Comparison of ENCODE assay signal across 29 cellular contexts in genomic region chr11:79262221-79262620, GRCh38.
DNase-seq lines count a peak whose midpoint lies in the region; ATAC-seq, FAIRE-seq and TF ChIP-seq lines count a peak whose summit lies in the region.
"Had no signal": no experiment of that assay in that cellular context is flagged by ENCODE, and none has a peak within 500 bp of the region (broad histone marks: within the 10 kb centered on the region; RNA-seq: fewer than 3 reads in every experiment).

No MANE protein-coding gene starts in this region.

- TF ChIP-seq CTCF in left ventricle myocardium inferior (IDR thresholded peaks at IDR 0.05; ENCODE audit: borderline replicate concordance): no peak
- TF ChIP-seq CTCF in tibial nerve (IDR thresholded peaks at IDR 0.05): no peak

- H3K27ac ChIP-seq in left ventricle myocardium inferior (replicated peaks) (peak overlapping the region; percentile 64), tibial nerve (no peak overlapping the region)
- H3K27ac ChIP-seq: 22Rv1, esophagus squamous epithelium, KMS-11, pancreas, suprapubic skin had no signal

- 65 to 72% methylated on average over 4 of the region's 4 CpGs for WGBS in tibial nerve, 2 donors

- TF ChIP-seq EP300 in tibial nerve (IDR thresholded peaks at IDR 0.05): no peak

- peak; percentile 75 for ATAC-seq in Right ventricle myocardium inferior
- no peak for ATAC-seq in HG03571 (IDR thresholded peaks at IDR 0.05; ENCODE audit: unreplicated experiment)
- ATAC-seq in GM21723 (IDR thresholded peaks at IDR 0.05; ENCODE audit: unreplicated experiment): no peak
- ATAC-seq: HCT116; stimulated activated memory B cell treated with anti-CD40 and anti-IgM and Interleukin-4, amounts not matched to agents 10 μg/mL and 1 μg/mL and 100 μg/mL, for 72 hours had no signal

- H3K9me3 ChIP-seq in left ventricle myocardium inferior (replicated peaks): no peaks in the 10 kb centered on the region
- H3K9me3 ChIP-seq in tibial nerve: no peaks in the 10 kb centered on the region
- H3K9me3 ChIP-seq in MG63: no peaks in the 10 kb centered on the region
- H3K9me3 ChIP-seq: esophagus squamous epithelium, pancreas, suprapubic skin had no signal

- no peak for DNase-seq in Right ventricle myocardium inferior (ENCODE audit: missing footprints)
- no peak for DNase-seq in cardiac septum (ENCODE audit: low spot score)
- DNase-seq in left ventricle myocardium inferior: no peak
- DNase-seq in tibial nerve (ENCODE audit: low spot score in 2 of 2): no peak
- DNase-seq in MG63: no peak
- DNase-seq: activated CD4-positive, alpha-beta T cell treated with anti-CD3 and anti-CD28 coated beads, Interleukin-2, amount 10 ng/mL, durations not matched to agents 7 days and 5 days; activated gamma-delta T cell; activated naive CD8-positive, alpha-beta T cell treated with anti-CD3 and anti-CD28 coated beads, Interleukin-2, amount 10 ng/mL, durations not matched to agents 7 days and 5 days; activated T-cell treated with anti-CD3 and anti-CD28 coated beads, Interleukin-2, amount 50 U/mL, for 24 hours; central memory CD4-positive, alpha-beta T cell; DMS53; esophagus squamous epithelium; NCI-H1417 treated with DMSO at 0.1 percent for 48 hours; NCI-H345; nephron progenitor cell; pancreas; retina; stimulated activated CD4-positive, alpha-beta T cell treated with anti-CD3 and anti-CD28 coated beads, Interleukin-4, amount 100 ng/mL, for 24 hours had no signal

- H3K4me1 ChIP-seq in left ventricle myocardium inferior (no peaks in the 10 kb centered on the region), tibial nerve (no peaks in the 10 kb centered on the region)
- H3K4me1 ChIP-seq: pancreas, suprapubic skin had no signal

- H3K36me3 ChIP-seq in left ventricle myocardium inferior: no peaks in the 10 kb centered on the region
- no peaks in the 10 kb centered on the region for H3K36me3 ChIP-seq in tibial nerve
- no peaks in the 10 kb centered on the region for H3K36me3 ChIP-seq in MG63
- H3K36me3 ChIP-seq: esophagus squamous epithelium, pancreas, suprapubic skin had no signal

- peak; percentile 94 for FAIRE-seq in endometrium (lab: Jason Lieb, UNC)
- FAIRE-seq: G401.6, keratinocyte, pancreas had no signal

- intact Hi-C loops in Right ventricle myocardium inferior (cut with DNase I): no loop called here
- intact Hi-C loops in cardiac septum (cut with DNase I): no loop called here
- intact Hi-C loops in left ventricle myocardium inferior (cut with micrococcal nuclease): no loop called here

- no peaks in the 10 kb centered on the region for H3K27me3 ChIP-seq in left ventricle myocardium inferior (ENCODE audit: low read depth)
- no peaks in the 10 kb centered on the region for H3K27me3 ChIP-seq in tibial nerve
- no peaks in the 10 kb centered on the region for H3K27me3 ChIP-seq in MG63
- H3K27me3 ChIP-seq: pancreas, suprapubic skin had no signal

- TF ChIP-seq POLR2A in tibial nerve (IDR thresholded peaks at IDR 0.05): no peak

- H3K4me3 ChIP-seq in left ventricle myocardium inferior (no peak overlapping the region), tibial nerve (no peak overlapping the region), MG63 (no peak overlapping the region)
- H3K4me3 ChIP-seq: esophagus squamous epithelium, lung, pancreas, suprapubic skin had no signal
